In genomic region chr11:72743321-72744221, GRCh38 we compare ENCODE assay signal across 8 cellular contexts. TPM values are rescaled to one million over a fixed set of nuclear protein-coding genes. Genes with fewer than 3 reads are reported as not detected.
A peak's percentile ranks its signal among the peaks of the same experiment; 100 is the strongest.
DNase-seq lines count a peak whose midpoint lies in the region; ATAC-seq and TF ChIP-seq lines count a peak whose summit lies in the region.

No MANE protein-coding gene starts in this region.

- intact Hi-C loops in activated CD4-positive, alpha-beta T cell treated with anti-CD3 and anti-CD28 coated beads, Interleukin-2, amount 10 ng/mL, durations not matched to agents 24 days and 14 days (cut with micrococcal nuclease) = no loop called here
- intact Hi-C loops in spleen (cut with DNase I; ENCODE audit: low total_unique reads) = no loop called here
- intact Hi-C loops in sigmoid colon (cut with DNase I) = no loop called here

- H3K27ac ChIP-seq in spleen (peak overlapping the region; percentile 70 to 96 (median 94)), sigmoid colon (peak overlapping the region in 1 of 4 donors; percentile 14)

- peak overlapping the region; percentile 23 for H3K27ac Mint-ChIP-seq in activated CD4-positive, alpha-beta T cell treated with anti-CD3 and anti-CD28 coated beads, Interleukin-2, amount 10 ng/mL, durations not matched to agents 24 days and 14 days
- no peak overlapping the region for H3K27ac Mint-ChIP-seq in activated CD4-positive, alpha-beta T cell treated with anti-CD3 and anti-CD28 coated beads, Interleukin-2, amount 10 ng/mL, durations not matched to agents 7 days and 5 days
- peak overlapping the region; percentile 2 for H3K27ac Mint-ChIP-seq in T-helper 1 cell treated with Interleukin-12 subunit alpha and Interleukin-12 subunit beta and Interleukin-4 antibody, amounts not matched to agents 30 μg/mL and 1 μg/mL, for 36 hours

- H3K4me3 Mint-ChIP-seq in activated CD4-positive, alpha-beta T cell treated with anti-CD3 and anti-CD28 coated beads, Interleukin-2, amount 10 ng/mL, durations not matched to agents 24 days and 14 days = no peak overlapping the region
- no peak overlapping the region for H3K4me3 Mint-ChIP-seq in activated CD4-positive, alpha-beta T cell treated with anti-CD3 and anti-CD28 coated beads, Interleukin-2, amount 10 ng/mL, durations not matched to agents 7 days and 5 days
- no peak overlapping the region for H3K4me3 Mint-ChIP-seq in T-helper 1 cell treated with Interleukin-12 subunit alpha and Interleukin-12 subunit beta and Interleukin-4 antibody, amounts not matched to agents 30 μg/mL and 1 μg/mL, for 36 hours

- H3K27me3 Mint-ChIP-seq in activated CD4-positive, alpha-beta T cell treated with anti-CD3 and anti-CD28 coated beads, Interleukin-2, amount 10 ng/mL, durations not matched to agents 24 days and 14 days = no peaks in the 10 kb centered on the region
- H3K27me3 Mint-ChIP-seq in activated CD4-positive, alpha-beta T cell treated with anti-CD3 and anti-CD28 coated beads, Interleukin-2, amount 10 ng/mL, durations not matched to agents 7 days and 5 days = no peaks in the 10 kb centered on the region
- H3K27me3 Mint-ChIP-seq in T-helper 1 cell treated with Interleukin-12 subunit alpha and Interleukin-12 subunit beta and Interleukin-4 antibody, amounts not matched to agents 30 μg/mL and 1 μg/mL, for 36 hours (ENCODE audit: low read depth) = no peaks in the 10 kb centered on the region

- H3K4me1 Mint-ChIP-seq in activated CD4-positive, alpha-beta T cell treated with anti-CD3 and anti-CD28 coated beads, Interleukin-2, amount 10 ng/mL, durations not matched to agents 24 days and 14 days = peaks cover 43% of the 10 kb centered on the region
- peaks cover 50% of the 10 kb centered on the region for H3K4me1 Mint-ChIP-seq in activated CD4-positive, alpha-beta T cell treated with anti-CD3 and anti-CD28 coated beads, Interleukin-2, amount 10 ng/mL, durations not matched to agents 7 days and 5 days
- H3K4me1 Mint-ChIP-seq in T-helper 1 cell treated with Interleukin-12 subunit alpha and Interleukin-12 subunit beta and Interleukin-4 antibody, amounts not matched to agents 30 μg/mL and 1 μg/mL, for 36 hours (ENCODE audit: low read depth) = peaks cover 29% of the 10 kb centered on the region

- H3K36me3 ChIP-seq in spleen (peaks cover 0 to 13% (median 0%) of the 10 kb centered on the region in 6 donors), sigmoid colon (no peaks in the 10 kb centered on the region)

- H3K9me3 ChIP-seq in spleen (no peaks in the 10 kb centered on the region), sigmoid colon (no peaks in the 10 kb centered on the region)

- 44 to 67% (median 52%) methylated on average over 5 to 6 of the region's 6 CpGs for WGBS in spleen, 5 donors
- WGBS in sigmoid colon, 2 donors = 64 to 88% methylated on average over 6 of the region's 6 CpGs

- H3K36me3 Mint-ChIP-seq in activated CD4-positive, alpha-beta T cell treated with anti-CD3 and anti-CD28 coated beads, Interleukin-2, amount 10 ng/mL, durations not matched to agents 24 days and 14 days (ENCODE audit: low read depth) = peaks cover 1% of the 10 kb centered on the region
- no peaks in the 10 kb centered on the region for H3K36me3 Mint-ChIP-seq in activated CD4-positive, alpha-beta T cell treated with anti-CD3 and anti-CD28 coated beads, Interleukin-2, amount 10 ng/mL, durations not matched to agents 7 days and 5 days (ENCODE audit: low read depth)
- H3K36me3 Mint-ChIP-seq in T-helper 1 cell treated with Interleukin-12 subunit alpha and Interleukin-12 subunit beta and Interleukin-4 antibody, amounts not matched to agents 30 μg/mL and 1 μg/mL, for 36 hours (ENCODE audit: low read depth) = peaks cover 2% of the 10 kb centered on the region

- H3K4me1 ChIP-seq in spleen (peaks cover 63 to 100% (median 92%) of the 10 kb centered on the region in 6 donors), sigmoid colon (peaks cover 0 to 36% (median 34%) of the 10 kb centered on the region in 4 donors)

- no peaks in the 10 kb centered on the region for H3K9me3 Mint-ChIP-seq in activated CD4-positive, alpha-beta T cell treated with anti-CD3 and anti-CD28 coated beads, Interleukin-2, amount 10 ng/mL, durations not matched to agents 24 days and 14 days
- no peaks in the 10 kb centered on the region for H3K9me3 Mint-ChIP-seq in activated CD4-positive, alpha-beta T cell treated with anti-CD3 and anti-CD28 coated beads, Interleukin-2, amount 10 ng/mL, durations not matched to agents 7 days and 5 days
- no peaks in the 10 kb centered on the region for H3K9me3 Mint-ChIP-seq in T-helper 1 cell treated with Interleukin-12 subunit alpha and Interleukin-12 subunit beta and Interleukin-4 antibody, amounts not matched to agents 30 μg/mL and 1 μg/mL, for 36 hours

- TF ChIP-seq POLR2A in spleen (IDR thresholded peaks at IDR 0.05) (peak in 1 of 3 donors; percentile 48), sigmoid colon (IDR thresholded peaks at IDR 0.05) (no peak)

- TF ChIP-seq CTCF in spleen (IDR thresholded peaks at IDR 0.05 in 8 of 11, conservative IDR thresholded peaks at IDR 0.05 in 3 of 11) (peak in 1 of 11 experiments; percentile 7), sigmoid colon (IDR thresholded peaks at IDR 0.05) (no peak)

- peak; percentile 38 for ATAC-seq in HG02870 (IDR thresholded peaks at IDR 0.05; ENCODE audit: unreplicated experiment)

- peak overlapping the region in 1 of 8 donors; percentile 19 for H3K4me3 ChIP-seq in spleen
- H3K4me3 ChIP-seq in sigmoid colon = no peak overlapping the region

- no peak for DNase-seq in activated CD4-positive, alpha-beta T cell treated with anti-CD3 and anti-CD28 coated beads, Interleukin-2, amount 10 ng/mL, durations not matched to agents 24 days and 14 days
- DNase-seq in activated CD4-positive, alpha-beta T cell treated with anti-CD3 and anti-CD28 coated beads, Interleukin-2, amount 10 ng/mL, durations not matched to agents 7 days and 5 days = no peak
- DNase-seq in spleen = peak; percentile 83
- no peak for DNase-seq in sigmoid colon
- no peak for DNase-seq in NCI-H1105 (lab: John Stamatoyannopoulos, UW)
- no peak for DNase-seq in stimulated activated CD4-positive, alpha-beta T cell treated with anti-CD3 and anti-CD28 coated beads, Interleukin-1b, Interleukin-23, amount 100 ng/mL, for 48 hours

- POLR2A ChIA-PET in activated CD4-positive, alpha-beta T cell treated with anti-CD3 and anti-CD28 coated beads, Interleukin-2, amount 10 ng/mL, durations not matched to agents 7 days and 5 days (lab: Charles Lee) = no interaction called here

- no peak for TF ChIP-seq EP300 in sigmoid colon (IDR thresholded peaks at IDR 0.05)

- CTCF ChIA-PET in activated CD4-positive, alpha-beta T cell treated with anti-CD3 and anti-CD28 coated beads, Interleukin-2, amount 10 ng/mL, durations not matched to agents 7 days and 5 days (lab: Charles Lee) = interaction anchor here (0.9 kb wide), 1 partner anchor 18 kb away, joined by 4 read pairs; no protein-coding TSS in a partner anchor

- H3K27me3 ChIP-seq in spleen (replicated peaks in 1 of 7) = no peaks in the 10 kb centered on the region
- no peaks in the 10 kb centered on the region for H3K27me3 ChIP-seq in sigmoid colon

RNA-seq across cellular contexts. Expression of gene ARAP1, which starts 8.6 kb away (rescaled TPM):
- total RNA-seq in activated CD4-positive, alpha-beta T cell treated with anti-CD3 and anti-CD28 coated beads, Interleukin-2, amount 10 ng/mL, durations not matched to agents 24 days and 14 days = 76.9 and 81.5 TPM in 2 replicates
- total RNA-seq in activated CD4-positive, alpha-beta T cell treated with anti-CD3 and anti-CD28 coated beads, Interleukin-2, amount 10 ng/mL, durations not matched to agents 7 days and 5 days = 100 to 1,000 TPM in 1 of 2 experiments, 10 to 100 TPM in 1; 83.6 to 101 TPM
- total RNA-seq in spleen = 100 to 1,000 TPM; 248 to 365 (median 278) TPM
- polyA plus RNA-seq in spleen = 100 to 1,000 TPM in 2 of 3 donors, 10 to 100 TPM in 1; 76.7 to 176 (median 127) TPM
- 100 to 1,000 TPM in 1 of 4 donors, 10 to 100 TPM in 3; 56.5 to 135 (median 70.0) TPM for total RNA-seq in sigmoid colon
- polyA plus RNA-seq in sigmoid colon = 10 to 100 TPM; 31.9 to 81.7 (median 34.2) TPM

RNA-seq across cellular contexts. Expression of gene STARD10, which starts 50.3 kb away (rescaled TPM):
- total RNA-seq in activated CD4-positive, alpha-beta T cell treated with anti-CD3 and anti-CD28 coated beads, Interleukin-2, amount 10 ng/mL, durations not matched to agents 24 days and 14 days = 16.3 and 17.2 TPM in 2 replicates
- total RNA-seq in activated CD4-positive, alpha-beta T cell treated with anti-CD3 and anti-CD28 coated beads, Interleukin-2, amount 10 ng/mL, durations not matched to agents 7 days and 5 days = 1 to 10 TPM; 4.5 to 6.4 TPM
- total RNA-seq in spleen = 10 to 100 TPM; 19.7 to 35.1 (median 27.9) TPM
- 10 to 100 TPM; 23.7 to 46.7 (median 31.9) TPM for polyA plus RNA-seq in spleen
- 10 to 100 TPM; 29.9 to 60.1 (median 43.9) TPM for total RNA-seq in sigmoid colon
- 100 to 1,000 TPM; 286 to 900 (median 781) TPM for polyA plus RNA-seq in sigmoid colon
